8 cellular contexts compared by ENCODE assay signal in genomic region chr21:36385909-36386642, GRCh38. TPM values are rescaled to one million over a fixed set of nuclear protein-coding genes. Genes with fewer than 3 reads are reported as not detected.
A peak's percentile ranks its signal among the peaks of the same experiment; 100 is the strongest.
DNase-seq lines count a peak whose midpoint lies in the region; ATAC-seq and TF ChIP-seq lines count a peak whose summit lies in the region.

No MANE protein-coding gene starts in this region.

- H3K4me2 ChIP-seq in SK-N-SH: peak overlapping the region; percentile 92

- intact Hi-C loops in sigmoid colon (cut with DNase I): loop anchor here (5.0 kb wide), 1 partner anchor 249 kb away; the partner anchor contains the start of gene CBR3

- DNase-seq in SK-N-SH (peak; percentile 28), RWPE2 (ENCODE audit: low spot score) (no peak), fibroblast of peridontal ligament (ENCODE audit: extremely low read depth) (peak; percentile 20), sigmoid colon (no peak), HT-29 (ENCODE audit: low spot score) (no peak), DMS53 treated with DMSO at 0.1 percent for 48 hours (lab: John Stamatoyannopoulos, UW; ENCODE audit: unreplicated experiment) (no peak)

- H3K27ac ChIP-seq in SK-N-SH (ENCODE audit: low read depth in 2 of 2, low read length in 1 of 2) (peak overlapping the region in 1 of 2 experiments; percentile 10; a peak in 1 of 4 replicates), RWPE2 (ENCODE audit: poor library complexity, severe bottlenecking) (peak overlapping the region; percentile 33), sigmoid colon (peak overlapping the region; percentile 46 to 68 (median 60))

- H2AFZ ChIP-seq in SK-N-SH (ENCODE audit: low read depth): peak overlapping the region; percentile 87

- no peak for TF ChIP-seq CTCF in SK-N-SH (IDR thresholded peaks at IDR 0.05)
- no peak for TF ChIP-seq CTCF in RWPE2 (IDR thresholded peaks at IDR 0.05; ENCODE audit: poor library complexity, severe bottlenecking)
- TF ChIP-seq CTCF in sigmoid colon (IDR thresholded peaks at IDR 0.05): no peak

- H3K9me2 ChIP-seq in SK-N-SH: no peaks in the 10 kb centered on the region

- no peak for TF ChIP-seq RAD21 in SK-N-SH (IDR thresholded peaks at IDR 0.05; ENCODE audit: low read length)

- CTCF ChIA-PET in SK-N-SH (lab: Yijun Ruan, JAX): interaction anchor here (0.8 to 1.0 kb wide), 2 partner anchors 32 to 641 kb away, joined by 3 to 4 read pairs; no protein-coding TSS in a partner anchor

- H3K9ac ChIP-seq in SK-N-SH: peak overlapping the region; percentile 92

- H3K36me3 ChIP-seq in SK-N-SH (replicated peaks in 1 of 2; ENCODE audit: control insufficient read depth in 1 of 2, insufficient read depth in 2 of 2, low read length in 1 of 2) (no peaks in the 10 kb centered on the region), RWPE2 (ENCODE audit: low read depth) (peaks cover 34% of the 10 kb centered on the region), sigmoid colon (no peaks in the 10 kb centered on the region)

- no peak for TF ChIP-seq POLR2A in sigmoid colon (IDR thresholded peaks at IDR 0.05)

- POLR2A ChIA-PET in SK-N-SH (lab: Yijun Ruan, JAX): interaction anchor here (0.6 to 0.8 kb wide), 2 partner anchors 250 to 326 kb away, joined by 3 read pairs; partner anchors contain the start of gene SETD4

- H3K4me3 ChIP-seq in SK-N-SH (ENCODE audit: low read depth in 2 of 2, low read length in 1 of 2): peak overlapping the region; percentile 59 to 74
- H3K4me3 ChIP-seq in RWPE2 (ENCODE audit: severe bottlenecking): peak overlapping the region; percentile 81
- peak overlapping the region; percentile 56 to 83 (median 64) for H3K4me3 ChIP-seq in sigmoid colon

- H3K9me3 ChIP-seq in SK-N-SH: no peaks in the 10 kb centered on the region
- H3K9me3 ChIP-seq in RWPE2 (ENCODE audit: severe bottlenecking): no peaks in the 10 kb centered on the region
- H3K9me3 ChIP-seq in sigmoid colon: no peaks in the 10 kb centered on the region

- 0 out of 2 replicates have a peak, but pooled peaks cover 3% of the 10 kb centered on the region for H3K79me2 ChIP-seq in SK-N-SH (ENCODE audit: insufficient read depth)

- H4K20me1 ChIP-seq in SK-N-SH (ENCODE audit: insufficient read depth): no peaks in the 10 kb centered on the region

- 69% methylated on average over 23 of the region's 23 CpGs for whole genome bisulfite sequencing in SK-N-SH (ENCODE audit: low lambda C conversion rate)
- 67 to 76% methylated on average over 23 of the region's 23 CpGs for WGBS in sigmoid colon, 2 donors

- ATAC-seq in SK-N-SH treated with all-trans-retinoic acid at 6 μM for 48 hours (no peak; the same call in 1 of the 3 replicates), RWPE2 (ENCODE audit: low read depth) (peak; percentile 1; the same call in 2 of the 3 replicates), GM21423 (IDR thresholded peaks at IDR 0.05; ENCODE audit: unreplicated experiment) (no peak)

- TF ChIP-seq EP300 in SK-N-SH (IDR thresholded peaks at IDR 0.05; ENCODE audit: borderline replicate concordance in 1 of 2, low read depth in 1 of 2, low read length in 1 of 2) (no peak), sigmoid colon (IDR thresholded peaks at IDR 0.05) (no peak)

- peaks cover 0 to 4% of the 10 kb centered on the region in 2 experiments; a peak in 2 of 4 replicates for H3K4me1 ChIP-seq in SK-N-SH (ENCODE audit: control insufficient read depth in 1 of 2, insufficient read depth in 2 of 2, low read depth in 1 of 2, low read length in 1 of 2)
- no peaks in the 10 kb centered on the region for H3K4me1 ChIP-seq in RWPE2 (ENCODE audit: insufficient read depth, poor library complexity, severe bottlenecking)
- H3K4me1 ChIP-seq in sigmoid colon: peaks cover 0 to 15% (median 5%) of the 10 kb centered on the region in 4 donors

- H3K27me3 ChIP-seq in SK-N-SH (ENCODE audit: insufficient read depth): no peaks in the 10 kb centered on the region
- H3K27me3 ChIP-seq in RWPE2 (ENCODE audit: insufficient read depth, poor library complexity, severe bottlenecking): no peaks in the 10 kb centered on the region
- no peaks in the 10 kb centered on the region for H3K27me3 ChIP-seq in sigmoid colon

- H3F3A ChIP-seq in SK-N-SH (replicated peaks; ENCODE audit: insufficient read depth): peaks cover 5% of the 10 kb centered on the region

TF ChIP-seq in SK-N-SH, 30 proteins besides CTCF, POLR2A, EP300 and RAD21 (continues in another document):
- TF ChIP-seq CHD2 (IDR thresholded peaks at IDR 0.05; ENCODE audit: low read length, partially characterized antibody): no peak
- no peak for TF ChIP-seq SMC3 (IDR thresholded peaks at IDR 0.05; ENCODE audit: low read depth, low read length)
- no peak for TF ChIP-seq TAF1 (IDR thresholded peaks at IDR 0.05; ENCODE audit: borderline replicate concordance, low read depth, low read length)
- no peak for TF ChIP-seq JUND (IDR thresholded peaks at IDR 0.05)
- no peak for TF ChIP-seq USF2 (IDR thresholded peaks at IDR 0.05; ENCODE audit: borderline replicate concordance, low read depth, low read length)
- no peak for TF ChIP-seq GABPA (IDR thresholded peaks at IDR 0.05; ENCODE audit: low read depth)
- no peak for TF ChIP-seq MXI1 (IDR thresholded peaks at IDR 0.05; ENCODE audit: low read depth, low read length)
- no peak for TF ChIP-seq FOXJ3 (CRISPR knock-in tag; IDR thresholded peaks at IDR 0.05)
- no peak for TF ChIP-seq RCOR1 (IDR thresholded peaks at IDR 0.05; ENCODE audit: low read length)
- TF ChIP-seq RXRA (IDR thresholded peaks at IDR 0.05; ENCODE audit: borderline replicate concordance, low read depth): no peak
- TF ChIP-seq POLR2AphosphoS5 (IDR thresholded peaks at IDR 0.05; ENCODE audit: low read depth, low read length): no peak
- TF ChIP-seq TCF12 (IDR thresholded peaks at IDR 0.05): no peak
- no peak for TF ChIP-seq USF1 (IDR thresholded peaks at IDR 0.05; ENCODE audit: borderline replicate concordance, low read depth)
- no peak for TF ChIP-seq FOXM1 (IDR thresholded peaks at IDR 0.05; ENCODE audit: low read depth)
- no peak for TF ChIP-seq TEAD4 (IDR thresholded peaks at IDR 0.05; ENCODE audit: borderline replicate concordance, insufficient read depth)
- no peak for TF ChIP-seq RFX5 (IDR thresholded peaks at IDR 0.05; ENCODE audit: low read length)

TF ChIP-seq in SK-N-SH treated with all-trans-retinoic acid at 6 μM for 48 hours, 23 proteins besides CTCF, POLR2A, EP300 and RAD21:
- TF ChIP-seq BACH2 (CRISPR knock-in tag; IDR thresholded peaks at IDR 0.05; ENCODE audit: borderline replicate concordance) (no peak), ZNF8 (CRISPR knock-in tag; IDR thresholded peaks at IDR 0.05) (no peak), ARNTL (CRISPR knock-in tag; IDR thresholded peaks at IDR 0.05; ENCODE audit: borderline replicate concordance, low read depth) (no peak), TOX (CRISPR knock-in tag; IDR thresholded peaks at IDR 0.05; ENCODE audit: borderline replicate concordance) (no peak), ZFP3 (CRISPR knock-in tag; IDR thresholded peaks at IDR 0.05) (no peak), ZNF70 (CRISPR knock-in tag; IDR thresholded peaks at IDR 0.05) (no peak), GLIS3 (CRISPR knock-in tag; IDR thresholded peaks at IDR 0.05) (no peak), TCF4 (CRISPR knock-in tag; IDR thresholded peaks at IDR 0.05; ENCODE audit: borderline replicate concordance) (no peak), ZNF565 (CRISPR knock-in tag; conservative IDR thresholded peaks at IDR 0.05; ENCODE audit: low read depth) (no peak), ZFP30 (CRISPR knock-in tag; IDR thresholded peaks at IDR 0.05) (no peak), CSDC2 (CRISPR knock-in tag; IDR thresholded peaks at IDR 0.05) (no peak), ISL1 (CRISPR knock-in tag; IDR thresholded peaks at IDR 0.05) (no peak), CREB5 (CRISPR knock-in tag; IDR thresholded peaks at IDR 0.05; ENCODE audit: low read depth) (no peak), OSR1 (CRISPR knock-in tag; IDR thresholded peaks at IDR 0.05) (no peak)
- TF ChIP-seq, protein P1, sequence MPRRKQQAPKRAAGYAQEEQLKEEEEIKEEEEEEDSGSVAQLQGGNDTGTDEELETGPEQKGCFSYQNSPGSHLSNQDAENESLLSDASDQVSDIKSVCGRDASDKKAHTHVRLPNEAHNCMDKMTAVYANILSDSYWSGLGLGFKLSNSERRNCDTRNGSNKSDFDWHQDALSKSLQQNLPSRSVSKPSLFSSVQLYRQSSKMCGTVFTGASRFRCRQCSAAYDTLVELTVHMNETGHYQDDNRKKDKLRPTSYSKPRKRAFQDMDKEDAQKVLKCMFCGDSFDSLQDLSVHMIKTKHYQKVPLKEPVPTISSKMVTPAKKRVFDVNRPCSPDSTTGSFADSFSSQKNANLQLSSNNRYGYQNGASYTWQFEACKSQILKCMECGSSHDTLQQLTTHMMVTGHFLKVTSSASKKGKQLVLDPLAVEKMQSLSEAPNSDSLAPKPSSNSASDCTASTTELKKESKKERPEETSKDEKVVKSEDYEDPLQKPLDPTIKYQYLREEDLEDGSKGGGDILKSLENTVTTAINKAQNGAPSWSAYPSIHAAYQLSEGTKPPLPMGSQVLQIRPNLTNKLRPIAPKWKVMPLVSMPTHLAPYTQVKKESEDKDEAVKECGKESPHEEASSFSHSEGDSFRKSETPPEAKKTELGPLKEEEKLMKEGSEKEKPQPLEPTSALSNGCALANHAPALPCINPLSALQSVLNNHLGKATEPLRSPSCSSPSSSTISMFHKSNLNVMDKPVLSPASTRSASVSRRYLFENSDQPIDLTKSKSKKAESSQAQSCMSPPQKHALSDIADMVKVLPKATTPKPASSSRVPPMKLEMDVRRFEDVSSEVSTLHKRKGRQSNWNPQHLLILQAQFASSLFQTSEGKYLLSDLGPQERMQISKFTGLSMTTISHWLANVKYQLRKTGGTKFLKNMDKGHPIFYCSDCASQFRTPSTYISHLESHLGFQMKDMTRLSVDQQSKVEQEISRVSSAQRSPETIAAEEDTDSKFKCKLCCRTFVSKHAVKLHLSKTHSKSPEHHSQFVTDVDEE (CRISPR knock-in tag; IDR thresholded peaks at IDR 0.05): no peak

RNA-seq across cellular contexts. Expression of gene CHAF1B, which starts 0.9 kb away (rescaled TPM):
- polyA plus RNA-seq in SK-N-SH (2012; rRNA removed) (5.6 and 6.8 TPM in 2 replicates), sigmoid colon (1 to 10 TPM in 2 of 3 donors, under 1 TPM in 1; 0.60 to 3.5 (median 1.4) TPM)
- polyA plus RNA-seq in SK-N-SH (2012; cell fraction: cytosol; rRNA removed): 6.0 and 6.2 TPM in 2 replicates
- polyA plus RNA-seq in SK-N-SH (2012; cell fraction: nucleus; rRNA removed): 4.0 and 5.1 TPM in 2 replicates
- total RNA-seq in sigmoid colon: under 1 TPM; 0.36 to 0.95 (median 0.61) TPM
- 5.7 and 8.0 TPM in 2 replicates for total RNA-seq in HT-29 (2014; rRNA removed; shearing (Covaris generic))

Comparison
In these comparisons a context has a peak if more than half of its experiments do, and no peak if none do; other contexts are left out.
1. DNase-seq: peak in SK-N-SH (single experiment) and fibroblast of peridontal ligament (single experiment); none in RWPE2 (single experiment), sigmoid colon (single experiment), HT-29 (single experiment) and DMS53 treated with DMSO at 0.1 percent for 48 hours (single experiment).
2. Peak in every context shown above with its lines, with median percentiles within 50 percentile points of each other: H3K4me3 ChIP-seq.